8 cellular contexts compared by ENCODE assay signal in the genomic region with DNA sequence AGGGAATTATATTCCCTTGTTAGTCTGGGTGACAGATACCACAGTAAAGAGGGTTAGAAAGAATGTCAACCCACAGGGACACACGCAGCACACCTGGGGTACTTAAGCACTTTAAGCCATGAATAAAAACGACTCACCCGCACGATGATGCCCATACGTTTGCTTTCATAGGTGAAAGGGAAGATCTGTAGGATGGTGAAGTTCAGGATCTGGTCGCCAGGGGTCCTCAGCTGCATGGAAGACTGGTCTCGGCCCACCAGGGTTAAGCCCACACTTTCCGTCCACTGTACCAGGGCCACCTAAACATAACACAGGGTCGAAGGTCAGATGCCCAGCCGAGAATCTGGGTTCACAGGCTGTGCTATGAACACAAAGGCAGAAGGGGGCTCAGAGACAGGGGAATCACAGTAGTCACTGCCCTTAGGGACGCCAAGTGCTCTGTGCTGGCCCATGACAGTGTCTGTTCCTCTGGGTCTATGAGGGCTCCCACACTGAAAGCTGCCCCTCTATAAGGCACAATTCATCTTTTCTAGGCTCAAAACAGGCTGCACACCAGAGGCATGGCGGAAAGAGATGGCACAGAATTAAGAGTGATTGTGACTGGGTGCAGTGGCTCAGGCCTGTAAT.
DNase-seq lines count a peak whose midpoint lies in the region; ATAC-seq, FAIRE-seq and TF ChIP-seq lines count a peak whose summit lies in the region.

No MANE protein-coding gene starts in this region.

- H3K56ac ChIP-seq in H1 (replicated peaks; ENCODE audit: insufficient read length, low read depth, low read length), result no peak overlapping the region

- no peak overlapping the region for H3K9ac ChIP-seq in H1 (replicated peaks in 1 of 4; ENCODE audit: extremely low read depth in 1 of 4, low read depth in 3 of 4, low read length in 3 of 4)

- no peak overlapping the region for H3K4me2 ChIP-seq in H1 (ENCODE audit: insufficient read depth in 1 of 2, low read depth in 2 of 2, low read length in 2 of 2)

- H3K27me3 ChIP-seq in H1 (replicated peaks in 1 of 4; ENCODE audit: control insufficient read depth in 3 of 4, extremely low read depth in 1 of 4, insufficient read depth in 3 of 4, low read length in 3 of 4), result no peaks in the 10 kb centered on the region

- TF ChIP-seq EP300 in H1 (IDR thresholded peaks at IDR 0.05; ENCODE audit: borderline replicate concordance in 1 of 2, low read depth in 2 of 2, low read length in 2 of 2), result no peak

- no peaks in the 10 kb centered on the region for H3K4me1 ChIP-seq in H1 (replicated peaks in 1 of 4; ENCODE audit: control insufficient read depth in 3 of 4, insufficient read depth in 4 of 4, low read length in 3 of 4)

- WGBS in H1 (ENCODE audit: extremely low coverage in 1 of 2, insufficient coverage in 1 of 2, insufficient read length in 1 of 2, insufficient replicate concordance in 2 of 2, low coverage in 1 of 2, low lambda C conversion rate in 2 of 2, missing lambda C conversion rate in 1 of 2), 2 experiments, result 41% methylated on average over 12 of the region's 12 CpGs; no CpG with 5 or more reads in 1 of the 2 experiments

- no peaks in the 10 kb centered on the region for H3K23me2 ChIP-seq in H1 (ENCODE audit: low read depth, low read length)

- peak; percentile 61 for DNase-seq in Ammon's horn (ENCODE audit: low spot score)
- DNase-seq in NCI-H460 (ENCODE audit: extremely low read depth, low read depth), result peak; percentile 63
- DNase-seq in activated CD4-positive, alpha-beta T cell treated with anti-CD3 and anti-CD28 coated beads, Interleukin-2, amount 50 U/mL, for 48 hours, result peak; percentile 81 to 86
- peak; percentile 51 to 97 for DNase-seq in H1 (ENCODE audit: low read depth in 1 of 2, low spot score in 2 of 2)
- DNase-seq in midbrain (lab: John Stamatoyannopoulos, UW), result peak; percentile 21
- peak; percentile 19 to 40 for DNase-seq in stimulated activated CD8-positive, alpha-beta memory T cell treated with anti-CD3 and anti-CD28 coated beads, Interleukin-7, amount 100 ng/mL, for 1 hour (ENCODE audit: low read depth in 2 of 2)
- no peak for DNase-seq in NCI-H1694 (lab: John Stamatoyannopoulos, UW)

- no peak overlapping the region for H2BK20ac ChIP-seq in H1 (ENCODE audit: low read length)

- no peak overlapping the region for H2BK120ac ChIP-seq in H1 (replicated peaks; ENCODE audit: low read depth, low read length)

- H3K18ac ChIP-seq in H1 (ENCODE audit: extremely low read depth, low read length), result no peak overlapping the region

- H3K79me1 ChIP-seq in H1 (ENCODE audit: low read depth, low read length), result no peaks in the 10 kb centered on the region

- no peak overlapping the region for H2AFZ ChIP-seq in H1 (ENCODE audit: low read length)

- no peak overlapping the region for H3K14ac ChIP-seq in H1 (ENCODE audit: insufficient read length)

- no peaks in the 10 kb centered on the region for H3K79me2 ChIP-seq in H1 (ENCODE audit: control insufficient read depth in 1 of 2, insufficient read depth in 2 of 2, low read length in 2 of 2)

- no peak overlapping the region; the same call in 1 of the 2 replicates for H2BK12ac ChIP-seq in H1 (ENCODE audit: low read depth, low read length)

- FAIRE-seq in H1 (lab: Jason Lieb, UNC), result peak; percentile 73

- H4K8ac ChIP-seq in H1 (ENCODE audit: extremely low read depth, insufficient read depth, low read length), result no peak overlapping the region

- CTCF ChIA-PET in H1 (lab: Charles Lee; ENCODE audit: partially characterized antibody), result interaction anchor here (0.6 to 5.1 kb wide), 29 partner anchors 9 to 1343 kb away, joined by 3 to 66 read pairs (median 4); no protein-coding TSS in a partner anchor

- H2BK15ac ChIP-seq in H1 (ENCODE audit: low read length), result peak overlapping the region; percentile 62; the same call in 1 of the 2 replicates

- H3K4me3 ChIP-seq in H1 (ENCODE audit: extremely low read depth in 1 of 4, insufficient read depth in 2 of 4, low read depth in 3 of 4, low read length in 4 of 4), result no peak overlapping the region

- H3K23ac ChIP-seq in H1 (ENCODE audit: insufficient read length), result no peak overlapping the region

- H3K36me3 ChIP-seq in H1 (ENCODE audit: control insufficient read depth in 2 of 4, insufficient read depth in 4 of 4, low read length in 3 of 4), result no peaks in the 10 kb centered on the region

- ATAC-seq in GM19351 (IDR thresholded peaks at IDR 0.05; ENCODE audit: unreplicated experiment), result peak; percentile 88

- TF ChIP-seq CTCF in H1 (IDR thresholded peaks at IDR 0.05; ENCODE audit: control extremely low read depth in 1 of 3, insufficient read depth in 1 of 3, low read depth in 1 of 3, low read length in 3 of 3), result peak; percentile 77 to 98 (median 89)

- H3K9me3 ChIP-seq in H1 (ENCODE audit: insufficient read depth in 2 of 2, low read depth in 1 of 2, low read length in 1 of 2), result no peaks in the 10 kb centered on the region

- TF ChIP-seq POLR2A in H1 (IDR thresholded peaks at IDR 0.05; ENCODE audit: control extremely low read depth in 1 of 2, low read depth in 2 of 2, low read length in 2 of 2), result no peak

- H3K27ac ChIP-seq in H1 (ENCODE audit: low read depth, low read length), result no peak overlapping the region

- POLR2A ChIA-PET in H1 (lab: Charles Lee; ENCODE audit: partially characterized antibody), result interaction anchor here (0.6 kb wide), 1 partner anchor 469 kb away, joined by 4 read pairs; no protein-coding TSS in a partner anchor

- H4K5ac ChIP-seq in H1 (ENCODE audit: insufficient read length, low read depth, low read length), result no peak overlapping the region

- no peak overlapping the region for H2BK5ac ChIP-seq in H1 (ENCODE audit: low read depth, low read length)

- H3K4ac ChIP-seq in H1 (replicated peaks; ENCODE audit: insufficient read length, low read depth, low read length), result no peak overlapping the region

- peak; percentile 97 for TF ChIP-seq RAD21 in H1 (IDR thresholded peaks at IDR 0.05 in 1 of 2, conservative IDR thresholded peaks at IDR 0.05 in 1 of 2; ENCODE audit: low read depth in 2 of 2, low read length in 2 of 2)

- no peak overlapping the region for H4K91ac ChIP-seq in H1 (replicated peaks; ENCODE audit: insufficient read length, low read length)

- peaks cover 0 to 4% of the 10 kb centered on the region in 2 experiments for H4K20me1 ChIP-seq in H1 (replicated peaks in 1 of 2; ENCODE audit: control insufficient read depth in 1 of 2, insufficient read depth in 2 of 2, low read length in 2 of 2)

- no peak overlapping the region for H2AK5ac ChIP-seq in H1 (ENCODE audit: low read depth, low read length)

TF ChIP-seq in H1, 55 proteins besides CTCF, POLR2A, EP300 and RAD21:
- peak; percentile 75 for TF ChIP-seq EGR1 (IDR thresholded peaks at IDR 0.05; ENCODE audit: borderline replicate concordance, low read depth, low read length)
- no peak for TF ChIP-seq RNF2 (IDR thresholded peaks at IDR 0.05; ENCODE audit: borderline replicate concordance, low read depth, low read length, missing control alignments, poor library complexity, severe bottlenecking)
